Comparison of ENCODE assay signal across 10 cellular contexts in the genomic region with DNA sequence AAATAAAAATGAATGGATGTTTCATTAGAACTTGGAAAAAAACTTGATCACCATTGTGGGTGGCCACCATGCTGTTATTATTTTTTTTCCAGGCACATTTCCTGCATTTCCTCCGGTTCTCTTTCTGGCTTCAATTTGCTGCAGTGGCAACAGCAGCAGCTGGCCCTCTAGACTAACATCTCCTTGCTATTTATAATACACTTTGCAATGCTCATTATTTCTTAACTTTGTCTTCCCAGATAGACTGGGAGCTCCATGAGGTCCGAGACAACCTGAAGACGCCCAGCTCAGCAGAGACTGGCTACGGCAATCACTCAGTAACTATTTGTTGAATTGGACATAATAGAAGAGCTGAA. TPM values are rescaled to one million over a fixed set of nuclear protein-coding genes. Genes with fewer than 3 reads are reported as not detected.
A peak's percentile ranks its signal among the peaks of the same experiment; 100 is the strongest.
DNase-seq lines count a peak whose midpoint lies in the region; ATAC-seq and TF ChIP-seq lines count a peak whose summit lies in the region.
"Had no signal": no experiment of that assay in that cellular context is flagged by ENCODE, and none has a peak within 500 bp of the region (broad histone marks: within the 10 kb centered on the region; RNA-seq: fewer than 3 reads in every experiment).

No MANE protein-coding gene starts in this region.

- no peak for TF ChIP-seq CTCF in omental fat pad (IDR thresholded peaks at IDR 0.05)

- no peaks in the 10 kb centered on the region for H3K27me3 ChIP-seq in adipocyte (replicated peaks; ENCODE audit: control insufficient read depth, insufficient read depth, low read length)

- no peak overlapping the region for H3K4me3 Mint-ChIP-seq in stimulated activated effector memory CD8-positive, alpha-beta T cell treated with anti-CD3 and anti-CD28 coated beads, Interleukin-12 subunit alpha, Interleukin-12 subunit beta, amount 100 ng/mL, for 72 hours
- H3K4me3 Mint-ChIP-seq: activated naive CD4-positive, alpha-beta T cell treated with anti-CD3 and anti-CD28 coated beads for 36 hours had no signal

- peaks cover 46% of the 10 kb centered on the region for H3K4me1 Mint-ChIP-seq in stimulated activated effector memory CD8-positive, alpha-beta T cell treated with anti-CD3 and anti-CD28 coated beads, Interleukin-12 subunit alpha, Interleukin-12 subunit beta, amount 100 ng/mL, for 72 hours

- peak overlapping the region; percentile 35 for H3K9ac ChIP-seq in adipocyte (ENCODE audit: low read length)

- peak; percentile 45 for ATAC-seq in left ventricle myocardium superior
- ATAC-seq in stimulated activated effector memory CD8-positive, alpha-beta T cell treated with anti-CD3 and anti-CD28 coated beads, Interleukin-12 subunit alpha, Interleukin-12 subunit beta, amount 100 ng/mL, for 72 hours = no peak
- ATAC-seq in activated CD4-positive, CD25-positive, alpha-beta regulatory T cell treated with anti-CD3 and anti-CD28 coated beads, Interleukin-2, amount 50 U/mL, for 24 hours = no peak
- no peak for ATAC-seq in omental fat pad (ENCODE audit: low FRiP score)

- H3K9me3 Mint-ChIP-seq in stimulated activated effector memory CD8-positive, alpha-beta T cell treated with anti-CD3 and anti-CD28 coated beads, Interleukin-12 subunit alpha, Interleukin-12 subunit beta, amount 100 ng/mL, for 72 hours = no peaks in the 10 kb centered on the region
- H3K9me3 Mint-ChIP-seq: activated naive CD4-positive, alpha-beta T cell treated with anti-CD3 and anti-CD28 coated beads for 36 hours had no signal

- H3K27ac Mint-ChIP-seq in stimulated activated effector memory CD8-positive, alpha-beta T cell treated with anti-CD3 and anti-CD28 coated beads, Interleukin-12 subunit alpha, Interleukin-12 subunit beta, amount 100 ng/mL, for 72 hours = peak overlapping the region; percentile 12
- H3K27ac Mint-ChIP-seq: activated naive CD4-positive, alpha-beta T cell treated with anti-CD3 and anti-CD28 coated beads for 36 hours had no signal

- peaks cover 32% of the 10 kb centered on the region for H3K4me1 ChIP-seq in adipocyte (ENCODE audit: control insufficient read depth, insufficient read depth, low read length)

- peak overlapping the region; percentile 46 for H3K4me3 ChIP-seq in adipocyte (ENCODE audit: low read length)

- no peaks in the 10 kb centered on the region for H3K36me3 ChIP-seq in adipocyte (ENCODE audit: control insufficient read depth, insufficient read depth, low read length, severe bottlenecking)

- DNase-seq in HCEC 1CT (peak; percentile 19), adipocyte (ENCODE audit: low read depth) (no peak), left ventricle myocardium superior (no peak), omental fat pad (ENCODE audit: low spot score) (no peak)
- no peak for DNase-seq in stimulated activated effector memory CD8-positive, alpha-beta T cell treated with anti-CD3 and anti-CD28 coated beads, Interleukin-12 subunit alpha, Interleukin-12 subunit beta, amount 100 ng/mL, for 72 hours (ENCODE audit: low spot score in 2 of 2)
- no peak for DNase-seq in stimulated activated CD4-positive, alpha-beta T cell treated with anti-CD3 and anti-CD28 coated beads, Interleukin-4, amount 100 ng/mL, for 1 hour
- DNase-seq: GF-D8, retina had no signal

- intact Hi-C loops in left ventricle myocardium superior (cut with micrococcal nuclease) = no loop called here

- peaks cover 35% of the 10 kb centered on the region for H3K36me3 Mint-ChIP-seq in stimulated activated effector memory CD8-positive, alpha-beta T cell treated with anti-CD3 and anti-CD28 coated beads, Interleukin-12 subunit alpha, Interleukin-12 subunit beta, amount 100 ng/mL, for 72 hours

- H3K9me3 ChIP-seq in adipocyte (ENCODE audit: control insufficient read depth, low read length) = no peaks in the 10 kb centered on the region

RNA-seq across cellular contexts. Expression of a gene that starts 53.4 kb away (rescaled TPM):
- 850 TPM for total RNA-seq in left ventricle myocardium superior
- total RNA-seq in omental fat pad = 100 to 1,000 TPM; 143 to 223 (median 219) TPM
